In the genomic region with DNA sequence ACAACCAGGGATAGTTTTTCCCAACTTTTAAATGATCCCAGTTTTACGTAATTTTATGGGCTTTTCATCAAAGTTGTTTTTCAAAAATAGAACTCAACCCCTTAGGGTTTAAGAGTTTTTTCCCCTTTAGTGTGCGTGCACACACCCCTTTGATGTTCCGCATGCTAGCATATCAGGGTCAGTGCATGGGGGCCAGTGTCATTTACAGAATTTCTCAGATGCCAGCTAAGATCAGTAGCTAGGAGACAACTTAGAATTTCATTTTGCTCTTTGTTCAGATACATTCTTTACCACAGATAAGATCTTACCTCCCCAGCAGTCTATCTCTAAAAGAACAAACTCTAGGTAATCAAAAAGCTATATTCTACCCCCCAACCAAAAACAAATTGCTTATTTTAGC, we compare ENCODE assay signal across 24 cellular contexts.
"Had no signal": no experiment of that assay in that cellular context is flagged by ENCODE, and none has a peak within 500 bp of the region (broad histone marks: within the 10 kb centered on the region; RNA-seq: fewer than 3 reads in every experiment).

No MANE protein-coding gene starts in this region.

- H3K9me3 ChIP-seq: mucosa of descending colon, psoas muscle, spleen, testis, tibial nerve had no signal

- H3K4me1 Mint-ChIP-seq: naive thymus-derived CD8-positive, alpha-beta T cell; stimulated activated naive B cell treated with anti-CD40 and anti-IgM and Interleukin-4, amounts not matched to agents 10 μg/mL and 1 μg/mL and 100 μg/mL, for 72 hours; stimulated activated naive CD8-positive, alpha-beta T cell treated with anti-CD3 and anti-CD28 coated beads, Interleukin-15, amount 100 ng/mL, for 72 hours had no signal

- H3K27ac ChIP-seq: parathyroid adenoma, psoas muscle, spleen, testis, tibial nerve had no signal

- DNase-seq: cerebellar nuclear complex; dermis blood vessel endothelial cell; effector CD4-positive, alpha-beta T cell; foreskin melanocyte; head of caudate nucleus; hippocampal formation; left colon; left ventricle myocardium superior; mesenchymal stem cell; mucosa of descending colon; naive thymus-derived CD8-positive, alpha-beta T cell; psoas muscle; retina; spleen; stimulated activated CD4-positive, alpha-beta T cell treated with anti-CD3 and anti-CD28 coated beads, Interleukin-15, amount 100 ng/mL, for 24 hours; stimulated activated CD4-positive, alpha-beta T cell treated with anti-CD3 and anti-CD28 coated beads, Interleukin-1b, Interleukin-23, amount 100 ng/mL, for 48 hours; stimulated activated CD4-positive, alpha-beta T cell treated with anti-CD3 and anti-CD28 coated beads, Interleukin-4, amount 100 ng/mL, for 4 hours; stimulated activated naive B cell treated with anti-CD40 and anti-IgM and Interleukin-4, amounts not matched to agents 10 μg/mL and 1 μg/mL and 100 μg/mL, for 72 hours; stimulated activated naive CD8-positive, alpha-beta T cell treated with anti-CD3 and anti-CD28 coated beads, Interleukin-15, amount 100 ng/mL, for 72 hours; testis had no signal

- ATAC-seq: left colon; left ventricle myocardium superior; mucosa of descending colon; naive thymus-derived CD8-positive, alpha-beta T cell; psoas muscle; sciatic nerve; stimulated activated naive B cell treated with anti-CD40 and anti-IgM and Interleukin-4, amounts not matched to agents 10 μg/mL and 1 μg/mL and 100 μg/mL, for 72 hours; stimulated activated naive CD8-positive, alpha-beta T cell treated with anti-CD3 and anti-CD28 coated beads, Interleukin-15, amount 100 ng/mL, for 72 hours had no signal

- H3K4me3 ChIP-seq: lung, mucosa of descending colon, psoas muscle, spleen, testis, tibial nerve had no signal

- H3K36me3 Mint-ChIP-seq: naive thymus-derived CD8-positive, alpha-beta T cell; stimulated activated naive B cell treated with anti-CD40 and anti-IgM and Interleukin-4, amounts not matched to agents 10 μg/mL and 1 μg/mL and 100 μg/mL, for 72 hours had no signal

- H3K4me1 ChIP-seq: psoas muscle, spleen, testis, tibial nerve had no signal

- H3K4me3 Mint-ChIP-seq: naive thymus-derived CD8-positive, alpha-beta T cell; stimulated activated naive B cell treated with anti-CD40 and anti-IgM and Interleukin-4, amounts not matched to agents 10 μg/mL and 1 μg/mL and 100 μg/mL, for 72 hours; stimulated activated naive CD8-positive, alpha-beta T cell treated with anti-CD3 and anti-CD28 coated beads, Interleukin-15, amount 100 ng/mL, for 72 hours had no signal

- H3K9ac ChIP-seq: parathyroid adenoma had no signal

- H3K36me3 ChIP-seq: spleen, tibial nerve had no signal

- H3K27ac Mint-ChIP-seq: naive thymus-derived CD8-positive, alpha-beta T cell; stimulated activated naive B cell treated with anti-CD40 and anti-IgM and Interleukin-4, amounts not matched to agents 10 μg/mL and 1 μg/mL and 100 μg/mL, for 72 hours had no signal

- H3K27me3 ChIP-seq: spleen, testis, tibial nerve had no signal
